In the genomic region with DNA sequence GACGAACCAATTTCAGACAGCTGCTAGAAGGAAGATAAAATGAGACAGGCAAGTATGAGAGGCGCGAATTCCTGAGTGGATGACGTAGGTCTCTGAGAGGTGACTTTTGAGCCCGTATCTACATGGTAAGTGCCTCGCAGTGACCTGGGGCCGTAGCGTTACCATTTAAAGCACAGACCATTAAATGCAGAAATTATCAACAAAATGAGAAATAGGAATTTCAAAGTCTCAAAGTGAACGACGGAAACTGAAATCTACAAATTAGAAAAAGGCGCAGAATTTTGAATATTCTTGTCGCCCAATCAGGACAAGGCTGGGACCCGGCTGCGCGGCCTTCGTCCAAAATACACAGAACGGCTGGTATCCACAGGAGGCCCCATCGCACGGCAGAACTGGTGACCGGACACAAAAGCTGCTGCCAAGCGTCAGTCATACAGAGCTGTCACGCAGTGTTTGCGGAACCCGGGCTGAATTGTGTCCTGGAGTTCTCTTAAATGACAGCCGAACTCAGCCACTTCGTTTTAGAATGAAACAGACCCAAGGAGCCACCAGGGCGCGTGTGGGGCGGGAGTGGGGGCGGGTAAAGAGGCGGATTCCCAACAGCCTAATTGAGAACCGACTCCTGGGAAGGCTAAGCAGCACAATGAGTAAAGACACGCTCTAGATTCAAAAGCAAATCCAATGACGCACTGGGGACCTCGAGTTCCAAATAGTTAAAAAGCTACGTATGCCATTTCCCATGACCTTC, we compare ENCODE assay signal across 2 cellular contexts.
TF ChIP-seq lines count a peak whose summit lies in the region.

No MANE protein-coding gene starts in this region.

TF ChIP-seq in HEK293, 187 proteins besides CTCF, POLR2A, EP300 and RAD21 (continues in another document):
- TF ChIP-seq ZNF133 (tag by site-specific recombination; IDR thresholded peaks at IDR 0.05) (no peak), ZNF677 (tag by site-specific recombination; IDR thresholded peaks at IDR 0.05) (no peak), SETDB1 (IDR thresholded peaks at IDR 0.05; ENCODE audit: insufficient read length, low read length) (no peak), PRDM1 (tag by site-specific recombination; IDR thresholded peaks at IDR 0.05) (no peak), ZSCAN16 (tag by site-specific recombination; IDR thresholded peaks at IDR 0.05) (no peak), WT1 (tag by site-specific recombination; IDR thresholded peaks at IDR 0.05) (no peak), ZNF48 (tag by site-specific recombination; IDR thresholded peaks at IDR 0.05) (no peak), ZNF747 (tag by site-specific recombination; IDR thresholded peaks at IDR 0.05) (no peak), GLIS2 (tag by site-specific recombination; IDR thresholded peaks at IDR 0.05) (peak; percentile 72), ZNF624 (tag by site-specific recombination; IDR thresholded peaks at IDR 0.05) (no peak), ZNF571 (tag by site-specific recombination; IDR thresholded peaks at IDR 0.05) (no peak), ZNF585B (tag by site-specific recombination; IDR thresholded peaks at IDR 0.05) (no peak)
- TF ChIP-seq, protein P1, sequence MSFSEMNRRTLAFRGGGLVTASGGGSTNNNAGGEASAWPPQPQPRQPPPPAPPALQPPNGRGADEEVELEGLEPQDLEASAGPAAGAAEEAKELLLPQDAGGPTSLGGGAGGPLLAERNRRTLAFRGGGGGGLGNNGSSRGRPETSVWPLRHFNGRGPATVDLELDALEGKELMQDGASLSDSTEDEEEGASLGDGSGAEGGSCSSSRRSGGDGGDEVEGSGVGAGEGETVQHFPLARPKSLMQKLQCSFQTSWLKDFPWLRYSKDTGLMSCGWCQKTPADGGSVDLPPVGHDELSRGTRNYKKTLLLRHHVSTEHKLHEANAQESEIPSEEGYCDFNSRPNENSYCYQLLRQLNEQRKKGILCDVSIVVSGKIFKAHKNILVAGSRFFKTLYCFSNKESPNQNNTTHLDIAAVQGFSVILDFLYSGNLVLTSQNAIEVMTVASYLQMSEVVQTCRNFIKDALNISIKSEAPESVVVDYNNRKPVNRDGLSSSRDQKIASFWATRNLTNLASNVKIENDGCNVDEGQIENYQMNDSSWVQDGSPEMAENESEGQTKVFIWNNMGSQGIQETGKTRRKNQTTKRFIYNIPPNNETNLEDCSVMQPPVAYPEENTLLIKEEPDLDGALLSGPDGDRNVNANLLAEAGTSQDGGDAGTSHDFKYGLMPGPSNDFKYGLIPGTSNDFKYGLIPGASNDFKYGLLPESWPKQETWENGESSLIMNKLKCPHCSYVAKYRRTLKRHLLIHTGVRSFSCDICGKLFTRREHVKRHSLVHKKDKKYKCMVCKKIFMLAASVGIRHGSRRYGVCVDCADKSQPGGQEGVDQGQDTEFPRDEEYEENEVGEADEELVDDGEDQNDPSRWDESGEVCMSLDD (tag by site-specific recombination; IDR thresholded peaks at IDR 0.05) = no peak
- TF ChIP-seq, protein P2, sequence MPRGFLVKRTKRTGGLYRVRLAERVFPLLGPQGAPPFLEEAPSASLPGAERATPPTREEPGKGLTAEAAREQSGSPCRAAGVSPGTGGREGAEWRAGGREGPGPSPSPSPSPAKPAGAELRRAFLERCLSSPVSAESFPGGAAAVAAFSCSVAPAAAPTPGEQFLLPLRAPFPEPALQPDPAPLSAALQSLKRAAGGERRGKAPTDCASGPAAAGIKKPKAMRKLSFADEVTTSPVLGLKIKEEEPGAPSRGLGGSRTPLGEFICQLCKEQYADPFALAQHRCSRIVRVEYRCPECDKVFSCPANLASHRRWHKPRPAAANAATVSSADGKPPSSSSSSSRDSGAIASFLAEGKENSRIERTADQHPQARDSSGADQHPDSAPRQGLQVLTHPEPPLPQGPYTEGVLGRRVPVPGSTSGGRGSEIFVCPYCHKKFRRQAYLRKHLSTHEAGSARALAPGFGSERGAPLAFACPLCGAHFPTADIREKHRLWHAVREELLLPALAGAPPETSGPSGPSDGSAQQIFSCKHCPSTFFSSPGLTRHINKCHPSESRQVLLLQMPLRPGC (tag by site-specific recombination; IDR thresholded peaks at IDR 0.05) = peak; percentile 67; the same call in 1 of the 2 replicates
- TF ChIP-seq, protein P3, sequence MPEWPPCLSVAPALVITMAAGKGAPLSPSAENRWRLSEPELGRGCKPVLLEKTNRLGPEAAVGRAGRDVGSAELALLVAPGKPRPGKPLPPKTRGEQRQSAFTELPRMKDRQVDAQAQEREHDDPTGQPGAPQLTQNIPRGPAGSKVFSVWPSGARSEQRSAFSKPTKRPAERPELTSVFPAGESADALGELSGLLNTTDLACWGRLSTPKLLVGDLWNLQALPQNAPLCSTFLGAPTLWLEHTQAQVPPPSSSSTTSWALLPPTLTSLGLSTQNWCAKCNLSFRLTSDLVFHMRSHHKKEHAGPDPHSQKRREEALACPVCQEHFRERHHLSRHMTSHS (tag by site-specific recombination; IDR thresholded peaks at IDR 0.05) = no peak
- TF ChIP-seq, protein P4, sequence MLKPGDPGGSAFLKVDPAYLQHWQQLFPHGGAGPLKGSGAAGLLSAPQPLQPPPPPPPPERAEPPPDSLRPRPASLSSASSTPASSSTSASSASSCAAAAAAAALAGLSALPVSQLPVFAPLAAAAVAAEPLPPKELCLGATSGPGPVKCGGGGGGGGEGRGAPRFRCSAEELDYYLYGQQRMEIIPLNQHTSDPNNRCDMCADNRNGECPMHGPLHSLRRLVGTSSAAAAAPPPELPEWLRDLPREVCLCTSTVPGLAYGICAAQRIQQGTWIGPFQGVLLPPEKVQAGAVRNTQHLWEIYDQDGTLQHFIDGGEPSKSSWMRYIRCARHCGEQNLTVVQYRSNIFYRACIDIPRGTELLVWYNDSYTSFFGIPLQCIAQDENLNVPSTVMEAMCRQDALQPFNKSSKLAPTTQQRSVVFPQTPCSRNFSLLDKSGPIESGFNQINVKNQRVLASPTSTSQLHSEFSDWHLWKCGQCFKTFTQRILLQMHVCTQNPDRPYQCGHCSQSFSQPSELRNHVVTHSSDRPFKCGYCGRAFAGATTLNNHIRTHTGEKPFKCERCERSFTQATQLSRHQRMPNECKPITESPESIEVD (tag by site-specific recombination; IDR thresholded peaks at IDR 0.05) = peak; percentile 73; the same call in 1 of the 2 replicates
- TF ChIP-seq, protein P5, sequence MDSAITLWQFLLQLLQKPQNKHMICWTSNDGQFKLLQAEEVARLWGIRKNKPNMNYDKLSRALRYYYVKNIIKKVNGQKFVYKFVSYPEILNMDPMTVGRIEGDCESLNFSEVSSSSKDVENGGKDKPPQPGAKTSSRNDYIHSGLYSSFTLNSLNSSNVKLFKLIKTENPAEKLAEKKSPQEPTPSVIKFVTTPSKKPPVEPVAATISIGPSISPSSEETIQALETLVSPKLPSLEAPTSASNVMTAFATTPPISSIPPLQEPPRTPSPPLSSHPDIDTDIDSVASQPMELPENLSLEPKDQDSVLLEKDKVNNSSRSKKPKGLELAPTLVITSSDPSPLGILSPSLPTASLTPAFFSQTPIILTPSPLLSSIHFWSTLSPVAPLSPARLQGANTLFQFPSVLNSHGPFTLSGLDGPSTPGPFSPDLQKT (IDR thresholded peaks at IDR 0.05; ENCODE audit: borderline replicate concordance, low read depth, low read length) = no peak
- TF ChIP-seq, protein P6, sequence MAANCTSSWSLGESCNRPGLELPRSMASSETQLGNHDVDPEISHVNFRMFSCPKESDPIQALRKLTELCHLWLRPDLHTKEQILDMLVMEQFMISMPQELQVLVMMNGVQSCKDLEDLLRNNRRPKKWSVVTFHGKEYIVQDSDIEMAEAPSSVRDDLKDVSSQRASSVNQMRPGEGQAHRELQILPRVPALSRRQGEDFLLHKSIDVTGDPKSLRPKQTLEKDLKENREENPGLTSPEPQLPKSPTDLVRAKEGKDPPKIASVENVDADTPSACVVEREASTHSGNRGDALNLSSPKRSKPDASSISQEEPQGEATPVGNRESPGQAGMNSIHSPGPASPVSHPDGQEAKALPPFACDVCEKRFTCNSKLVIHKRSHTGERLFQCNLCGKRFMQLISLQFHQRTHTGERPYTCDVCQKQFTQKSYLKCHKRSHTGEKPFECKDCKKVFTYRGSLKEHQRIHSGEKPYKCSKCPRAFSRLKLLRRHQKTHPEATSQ (tag by site-specific recombination; IDR thresholded peaks at IDR 0.05) = no peak

TF ChIP-seq in HepG2, 621 proteins besides CTCF, POLR2A, EP300 and RAD21 (continues in another document):
- TF ChIP-seq ZNF335 (CRISPR knock-in tag; IDR thresholded peaks at IDR 0.05) (peak; percentile 43; the same call in 1 of the 2 replicates), ZNF567 (CRISPR knock-in tag; IDR thresholded peaks at IDR 0.05; ENCODE audit: borderline replicate concordance) (no peak), HOXA3 (CRISPR knock-in tag; IDR thresholded peaks at IDR 0.05) (peak; percentile 56; the same call in 1 of the 2 replicates), ZNF547 (CRISPR knock-in tag; IDR thresholded peaks at IDR 0.05) (0 out of 2 replicates have a peak, but pooled peaks have one; percentile 42), ETV6 (CRISPR knock-in tag; conservative IDR thresholded peaks at IDR 0.05) (no peak), ZNF557 (CRISPR knock-in tag; IDR thresholded peaks at IDR 0.05) (no peak), NFE2L2 (IDR thresholded peaks at IDR 0.05; ENCODE audit: low read length) (no peak), ATAD3A (CRISPR knock-in tag; IDR thresholded peaks at IDR 0.05) (no peak), NKX3-1 (CRISPR knock-in tag; IDR thresholded peaks at IDR 0.05) (no peak), MBD4 (IDR thresholded peaks at IDR 0.05; ENCODE audit: borderline replicate concordance, low read length) (no peak; the same call in 1 of the 2 replicates), TGIF2 (CRISPR knock-in tag; IDR thresholded peaks at IDR 0.05) (peak; percentile 93), AGO1 (IDR thresholded peaks at IDR 0.05; ENCODE audit: low read depth, low read length, poor library complexity, severe bottlenecking) (no peak)
- TF ChIP-seq, protein P7, sequence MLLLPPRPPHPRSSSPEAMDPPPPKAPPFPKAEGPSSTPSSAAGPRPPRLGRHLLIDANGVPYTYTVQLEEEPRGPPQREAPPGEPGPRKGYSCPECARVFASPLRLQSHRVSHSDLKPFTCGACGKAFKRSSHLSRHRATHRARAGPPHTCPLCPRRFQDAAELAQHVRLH (CRISPR knock-in tag; IDR thresholded peaks at IDR 0.05; ENCODE audit: borderline replicate concordance, low read depth) = no peak
- TF ChIP-seq, protein P8, sequence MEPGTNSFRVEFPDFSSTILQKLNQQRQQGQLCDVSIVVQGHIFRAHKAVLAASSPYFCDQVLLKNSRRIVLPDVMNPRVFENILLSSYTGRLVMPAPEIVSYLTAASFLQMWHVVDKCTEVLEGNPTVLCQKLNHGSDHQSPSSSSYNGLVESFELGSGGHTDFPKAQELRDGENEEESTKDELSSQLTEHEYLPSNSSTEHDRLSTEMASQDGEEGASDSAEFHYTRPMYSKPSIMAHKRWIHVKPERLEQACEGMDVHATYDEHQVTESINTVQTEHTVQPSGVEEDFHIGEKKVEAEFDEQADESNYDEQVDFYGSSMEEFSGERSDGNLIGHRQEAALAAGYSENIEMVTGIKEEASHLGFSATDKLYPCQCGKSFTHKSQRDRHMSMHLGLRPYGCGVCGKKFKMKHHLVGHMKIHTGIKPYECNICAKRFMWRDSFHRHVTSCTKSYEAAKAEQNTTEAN (CRISPR knock-in tag; conservative IDR thresholded peaks at IDR 0.05) = 0 out of 2 replicates have a peak, but pooled peaks have one; percentile 32
- TF ChIP-seq, protein P9, sequence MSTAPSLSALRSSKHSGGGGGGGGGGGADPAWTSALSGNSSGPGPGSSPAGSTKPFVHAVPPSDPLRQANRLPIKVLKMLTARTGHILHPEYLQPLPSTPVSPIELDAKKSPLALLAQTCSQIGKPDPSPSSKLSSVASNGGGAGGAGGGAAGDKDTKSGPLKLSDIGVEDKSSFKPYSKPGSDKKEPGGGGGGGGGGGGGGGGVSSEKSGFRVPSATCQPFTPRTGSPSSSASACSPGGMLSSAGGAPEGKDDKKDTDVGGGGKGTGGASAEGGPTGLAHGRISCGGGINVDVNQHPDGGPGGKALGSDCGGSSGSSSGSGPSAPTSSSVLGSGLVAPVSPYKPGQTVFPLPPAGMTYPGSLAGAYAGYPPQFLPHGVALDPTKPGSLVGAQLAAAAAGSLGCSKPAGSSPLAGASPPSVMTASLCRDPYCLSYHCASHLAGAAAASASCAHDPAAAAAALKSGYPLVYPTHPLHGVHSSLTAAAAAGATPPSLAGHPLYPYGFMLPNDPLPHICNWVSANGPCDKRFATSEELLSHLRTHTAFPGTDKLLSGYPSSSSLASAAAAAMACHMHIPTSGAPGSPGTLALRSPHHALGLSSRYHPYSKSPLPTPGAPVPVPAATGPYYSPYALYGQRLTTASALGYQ (CRISPR knock-in tag; IDR thresholded peaks at IDR 0.05) = no peak
- TF ChIP-seq, protein P10, sequence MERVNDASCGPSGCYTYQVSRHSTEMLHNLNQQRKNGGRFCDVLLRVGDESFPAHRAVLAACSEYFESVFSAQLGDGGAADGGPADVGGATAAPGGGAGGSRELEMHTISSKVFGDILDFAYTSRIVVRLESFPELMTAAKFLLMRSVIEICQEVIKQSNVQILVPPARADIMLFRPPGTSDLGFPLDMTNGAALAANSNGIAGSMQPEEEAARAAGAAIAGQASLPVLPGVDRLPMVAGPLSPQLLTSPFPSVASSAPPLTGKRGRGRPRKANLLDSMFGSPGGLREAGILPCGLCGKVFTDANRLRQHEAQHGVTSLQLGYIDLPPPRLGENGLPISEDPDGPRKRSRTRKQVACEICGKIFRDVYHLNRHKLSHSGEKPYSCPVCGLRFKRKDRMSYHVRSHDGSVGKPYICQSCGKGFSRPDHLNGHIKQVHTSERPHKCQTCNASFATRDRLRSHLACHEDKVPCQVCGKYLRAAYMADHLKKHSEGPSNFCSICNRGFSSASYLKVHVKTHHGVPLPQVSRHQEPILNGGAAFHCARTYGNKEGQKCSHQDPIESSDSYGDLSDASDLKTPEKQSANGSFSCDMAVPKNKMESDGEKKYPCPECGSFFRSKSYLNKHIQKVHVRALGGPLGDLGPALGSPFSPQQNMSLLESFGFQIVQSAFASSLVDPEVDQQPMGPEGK (CRISPR knock-in tag; IDR thresholded peaks at IDR 0.05) = no peak
- TF ChIP-seq, protein P11, sequence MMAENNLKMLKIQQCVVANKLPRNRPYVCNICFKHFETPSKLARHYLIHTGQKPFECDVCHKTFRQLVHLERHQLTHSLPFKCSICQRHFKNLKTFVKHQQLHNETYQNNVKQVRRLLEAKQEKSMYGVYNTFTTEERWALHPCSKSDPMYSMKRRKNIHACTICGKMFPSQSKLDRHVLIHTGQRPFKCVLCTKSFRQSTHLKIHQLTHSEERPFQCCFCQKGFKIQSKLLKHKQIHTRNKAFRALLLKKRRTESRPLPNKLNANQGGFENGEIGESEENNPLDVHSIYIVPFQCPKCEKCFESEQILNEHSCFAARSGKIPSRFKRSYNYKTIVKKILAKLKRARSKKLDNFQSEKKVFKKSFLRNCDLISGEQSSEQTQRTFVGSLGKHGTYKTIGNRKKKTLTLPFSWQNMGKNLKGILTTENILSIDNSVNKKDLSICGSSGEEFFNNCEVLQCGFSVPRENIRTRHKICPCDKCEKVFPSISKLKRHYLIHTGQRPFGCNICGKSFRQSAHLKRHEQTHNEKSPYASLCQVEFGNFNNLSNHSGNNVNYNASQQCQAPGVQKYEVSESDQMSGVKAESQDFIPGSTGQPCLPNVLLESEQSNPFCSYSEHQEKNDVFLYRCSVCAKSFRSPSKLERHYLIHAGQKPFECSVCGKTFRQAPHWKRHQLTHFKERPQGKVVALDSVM (CRISPR knock-in tag; IDR thresholded peaks at IDR 0.05) = 0 out of 2 replicates have a peak, but pooled peaks have one; percentile 4
- TF ChIP-seq, protein P12, sequence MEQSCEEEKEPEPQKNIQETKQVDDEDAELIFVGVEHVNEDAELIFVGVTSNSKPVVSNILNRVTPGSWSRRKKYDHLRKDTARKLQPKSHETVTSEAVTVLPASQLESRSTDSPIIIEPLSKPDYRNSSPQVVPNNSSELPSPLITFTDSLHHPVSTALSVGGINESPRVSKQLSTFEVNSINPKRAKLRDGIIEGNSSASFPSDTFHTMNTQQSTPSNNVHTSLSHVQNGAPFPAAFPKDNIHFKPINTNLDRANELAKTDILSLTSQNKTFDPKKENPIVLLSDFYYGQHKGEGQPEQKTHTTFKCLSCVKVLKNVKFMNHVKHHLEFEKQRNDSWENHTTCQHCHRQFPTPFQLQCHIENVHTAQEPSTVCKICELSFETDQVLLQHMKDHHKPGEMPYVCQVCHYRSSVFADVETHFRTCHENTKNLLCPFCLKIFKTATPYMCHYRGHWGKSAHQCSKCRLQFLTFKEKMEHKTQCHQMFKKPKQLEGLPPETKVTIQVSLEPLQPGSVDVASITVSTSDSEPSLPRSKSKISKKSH (CRISPR knock-in tag; IDR thresholded peaks at IDR 0.05; ENCODE audit: borderline replicate concordance) = 0 out of 2 replicates have a peak, but pooled peaks have one; percentile 13
